8 cellular contexts compared by ENCODE assay signal in the genomic region with DNA sequence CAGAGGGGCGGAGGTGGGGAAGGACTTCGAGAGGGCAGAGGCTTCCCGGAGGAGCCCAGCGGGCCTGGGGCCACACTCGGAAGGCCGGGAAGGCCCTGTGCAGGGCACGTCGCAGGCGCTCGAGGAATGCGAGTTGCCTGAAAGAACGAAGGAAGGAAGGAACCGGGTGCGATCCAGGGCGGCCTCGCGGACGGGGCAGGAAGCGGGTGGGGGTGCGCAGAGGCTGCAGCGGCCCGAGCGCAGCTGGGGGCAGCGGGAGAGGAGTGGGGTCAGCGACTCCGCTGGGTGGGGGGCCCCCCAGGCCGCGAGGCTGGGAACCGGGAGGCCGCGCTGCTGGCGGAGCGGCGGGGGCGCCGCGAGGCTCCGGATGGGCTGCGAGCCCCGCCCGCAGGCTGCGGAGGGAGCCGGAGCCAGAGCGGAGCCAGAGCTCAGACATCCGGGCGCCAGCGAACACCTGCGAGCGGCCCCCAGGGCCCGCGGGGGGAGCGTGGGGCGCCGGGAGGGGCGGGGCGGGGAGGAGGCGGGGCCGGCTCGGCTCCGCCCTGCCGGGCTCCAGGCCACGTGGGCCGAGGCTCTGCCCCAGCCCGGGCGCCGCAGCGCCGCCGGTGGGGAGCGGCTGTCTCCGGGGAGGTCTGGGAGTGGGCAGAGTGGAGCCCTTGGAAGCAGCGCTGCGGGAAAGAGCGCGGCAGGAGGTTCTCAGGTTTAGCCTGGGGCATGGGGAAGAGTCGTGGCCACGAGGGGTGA. TPM values are rescaled to one million over a fixed set of nuclear protein-coding genes. Genes with fewer than 3 reads are reported as not detected.
DNase-seq lines count a peak whose midpoint lies in the region; ATAC-seq and TF ChIP-seq lines count a peak whose summit lies in the region.

No MANE protein-coding gene starts in this region.

- H3K27ac ChIP-seq in lower lobe of right lung = peak overlapping the region; percentile 96

- H3K36me3 ChIP-seq in BJ (ENCODE audit: control insufficient read depth, insufficient read depth, low read length) (no peaks in the 10 kb centered on the region), lower lobe of right lung (peaks cover 10% of the 10 kb centered on the region)

- ATAC-seq in HG03354 (IDR thresholded peaks at IDR 0.05; ENCODE audit: poor library complexity, severe bottlenecking, unreplicated experiment) (peak; percentile 55), lower lobe of right lung (peak; percentile 79 to 88)

- H3K9me3 ChIP-seq in lower lobe of right lung = no peaks in the 10 kb centered on the region

- POLR2A ChIA-PET in BJ (lab: Charles Lee) = interaction anchor here (0.7 to 1.4 kb wide), 2 partner anchors 22 to 83 kb away, joined by 3 to 5 read pairs; no protein-coding TSS in a partner anchor

- H3K27me3 ChIP-seq in BJ (ENCODE audit: control insufficient read depth, insufficient read depth, low read length) = no peaks in the 10 kb centered on the region
- H3K27me3 ChIP-seq in lower lobe of right lung (ENCODE audit: low read depth) = no peaks in the 10 kb centered on the region

- H3K4me3 ChIP-seq in BJ (ENCODE audit: low read depth, low read length) (peak overlapping the region; percentile 36), lower lobe of right lung (peak overlapping the region; percentile 92)

- CTCF ChIA-PET in BJ (lab: Yijun Ruan, JAX) = interaction anchor here (0.7 to 23.8 kb wide), 6 partner anchors 10 to 81 kb away, joined by 3 to 644 read pairs (median 6); no protein-coding TSS in a partner anchor

- intact Hi-C loops in lower lobe of right lung (cut with DNase I) = no loop called here

- H3K4me1 ChIP-seq in lower lobe of right lung = peaks cover 47% of the 10 kb centered on the region

- TF ChIP-seq POLR2A in GM19099 (IDR thresholded peaks at IDR 0.05; ENCODE audit: extremely low read depth, insufficient read length, low read depth) = peak; percentile 84

- DNase-seq in BJ (ENCODE audit: low read depth) (no peak), NCI-H524 (lab: John Stamatoyannopoulos, UW) (peak; percentile 76 to 91), dermis microvascular lymphatic vessel endothelial cell (ENCODE audit: low read depth in 2 of 2) (peak; percentile 75 to 95), lower lobe of right lung (peak; percentile 85)
- DNase-seq in activated CD4-positive, alpha-beta T cell treated with anti-CD3 and anti-CD28 coated beads, Interleukin-2, amount 50 U/mL, for 48 hours = peak; percentile 77
- peak; percentile 64 to 81 (median 70) for DNase-seq in stimulated activated CD4-positive, alpha-beta T cell treated with anti-CD3 and anti-CD28 coated beads, TNF-alpha, amount 100 ng/mL, for 24 hours (ENCODE audit: low read depth in 3 of 3)

- TF ChIP-seq CTCF in BJ (IDR thresholded peaks at IDR 0.05; ENCODE audit: insufficient read depth, low read depth, low read length) = peak; percentile 37
- TF ChIP-seq CTCF in lower lobe of right lung (IDR thresholded peaks at IDR 0.05) = peak; percentile 36

RNA-seq across cellular contexts. Expression of a gene that starts 4.6 kb away (rescaled TPM):
- polyA plus RNA-seq in BJ (2011; rRNA removed) = 230 and 379 TPM in 2 replicates
- polyA minus RNA-seq in BJ (2011; rRNA and poly(A)+ RNA removed) = 249 and 251 TPM in 2 replicates
- total RNA-seq in dermis microvascular lymphatic vessel endothelial cell = 478 and 570 TPM in 2 replicates
- 137 TPM for total RNA-seq in lower lobe of right lung

RNA-seq across cellular contexts. Expression of a gene that starts 23.6 kb away (rescaled TPM):
- 0.11 TPM in 2 replicates for polyA plus RNA-seq in BJ (2011; rRNA removed)
- 0.24 and 0.67 TPM in 2 replicates for polyA minus RNA-seq in BJ (2011; rRNA and poly(A)+ RNA removed)
- total RNA-seq in dermis microvascular lymphatic vessel endothelial cell (1.4 and 1.9 TPM in 2 replicates), lower lobe of right lung (1.1 TPM)
